In genomic region chr1:112093372-112093694, GRCh38 we compare ENCODE assay signal across 25 cellular contexts.
DNase-seq lines count a peak whose midpoint lies in the region; ATAC-seq, FAIRE-seq and TF ChIP-seq lines count a peak whose summit lies in the region.
"Had no signal": no experiment of that assay in that cellular context is flagged by ENCODE, and none has a peak within 500 bp of the region (broad histone marks: within the 10 kb centered on the region; RNA-seq: fewer than 3 reads in every experiment).

No MANE protein-coding gene starts in this region.

- intact Hi-C loops in HepG2 (cut with micrococcal nuclease; ENCODE audit: unreplicated experiment): no loop called here

- no peak overlapping the region for H3K18ac ChIP-seq in H9 (ENCODE audit: insufficient read length, low read depth, low read length)
- H3K18ac ChIP-seq in H1 (ENCODE audit: extremely low read depth, low read length): 0 out of 2 replicates have a peak overlapping the region, but pooled peaks have one; percentile 1

- ATAC-seq in HepG2: no peak

- H2BK15ac ChIP-seq in H9 (ENCODE audit: low read depth, low read length): no peak overlapping the region
- no peak overlapping the region for H2BK15ac ChIP-seq in H1 (ENCODE audit: low read length)

- H3K27me3 Mint-ChIP-seq in H9 (ENCODE audit: low read depth): peaks cover 19% of the 10 kb centered on the region
- peaks cover 5% of the 10 kb centered on the region for H3K27me3 Mint-ChIP-seq in osteocyte (ENCODE audit: unreplicated experiment)

- H3K9me3 ChIP-seq in H9 (ENCODE audit: control insufficient read depth, low read depth, low read length) (no peaks in the 10 kb centered on the region), H1 (ENCODE audit: insufficient read depth in 2 of 2, low read depth in 1 of 2, low read length in 1 of 2) (no peaks in the 10 kb centered on the region), HepG2 (ENCODE audit: low read length) (no peaks in the 10 kb centered on the region)
- H3K9me3 ChIP-seq: BE2C had no signal

- H2BK5ac ChIP-seq in H9 (ENCODE audit: insufficient read length, low read length) (no peak overlapping the region), H1 (ENCODE audit: low read depth, low read length) (no peak overlapping the region)

- H4K20me1 ChIP-seq in H9 (ENCODE audit: control insufficient read depth, insufficient read depth, insufficient read length) (no peaks in the 10 kb centered on the region), H1 (replicated peaks in 1 of 2; ENCODE audit: control insufficient read depth in 1 of 2, insufficient read depth in 2 of 2, low read length in 2 of 2) (no peaks in the 10 kb centered on the region), HepG2 (ENCODE audit: insufficient read depth, low read length) (no peaks in the 10 kb centered on the region)

- H3K27ac ChIP-seq in H9 (ENCODE audit: insufficient read length, low read depth, low read length) (no peak overlapping the region), H1 (ENCODE audit: low read depth, low read length) (no peak overlapping the region), HepG2 (ENCODE audit: extremely low read length, insufficient read depth, low read length) (no peak overlapping the region)

- no peak overlapping the region for H3K56ac ChIP-seq in H9 (ENCODE audit: insufficient read length, low read depth, low read length)
- H3K56ac ChIP-seq in H1 (replicated peaks; ENCODE audit: insufficient read length, low read depth, low read length): no peak overlapping the region

- POLR2A ChIA-PET in H1 (lab: Charles Lee; ENCODE audit: partially characterized antibody) (interaction anchor here (0.7 to 0.9 kb wide), 2 partner anchors 23 to 41 kb away, joined by 3 to 4 read pairs; no protein-coding TSS in a partner anchor), HepG2 (lab: Yijun Ruan, JAX) (no interaction called here)

- no peak for TF ChIP-seq EP300 in H1 (IDR thresholded peaks at IDR 0.05; ENCODE audit: borderline replicate concordance in 1 of 2, low read depth in 2 of 2, low read length in 2 of 2)
- TF ChIP-seq EP300 in HepG2 (IDR thresholded peaks at IDR 0.05; ENCODE audit: low read depth in 2 of 2, low read length in 2 of 2): no peak
- TF ChIP-seq EP300 in HepG2 (CRISPR knock-in tag; IDR thresholded peaks at IDR 0.05; ENCODE audit: borderline replicate concordance): no peak

- no peaks in the 10 kb centered on the region for H3K23me2 ChIP-seq in H9 (ENCODE audit: insufficient read length, low read depth, low read length, poor library complexity, severe bottlenecking)
- H3K23me2 ChIP-seq in H1 (ENCODE audit: low read depth, low read length): no peaks in the 10 kb centered on the region

- no peaks in the 10 kb centered on the region for H3K79me2 ChIP-seq in H9 (ENCODE audit: insufficient read depth, low read length)
- H3K79me2 ChIP-seq in H1 (ENCODE audit: control insufficient read depth in 1 of 2, insufficient read depth in 2 of 2, low read length in 2 of 2): no peaks in the 10 kb centered on the region
- H3K79me2 ChIP-seq in HepG2 (ENCODE audit: insufficient read depth, low read length): no peaks in the 10 kb centered on the region

- no peaks in the 10 kb centered on the region; a peak in 1 of 7 replicates for H3K36me3 Mint-ChIP-seq in H9 (ENCODE audit: insufficient read depth in 1 of 3, low read depth in 3 of 3)
- no peaks in the 10 kb centered on the region for H3K36me3 Mint-ChIP-seq in osteocyte (ENCODE audit: unreplicated experiment)
- H3K36me3 Mint-ChIP-seq: CD4-positive, CD25-positive, alpha-beta regulatory T cell; CD8-positive, alpha-beta memory T cell; IgD-negative memory B cell had no signal

- no peak overlapping the region for H2BK120ac ChIP-seq in H9 (ENCODE audit: low read depth, low read length, poor library complexity, severe bottlenecking)
- H2BK120ac ChIP-seq in H1 (replicated peaks; ENCODE audit: low read depth, low read length): no peak overlapping the region

- H2AFZ ChIP-seq in H9 (ENCODE audit: low read length) (no peak overlapping the region), H1 (ENCODE audit: low read length) (peak overlapping the region; percentile 1; the same call in 1 of the 2 replicates), HepG2 (ENCODE audit: low read length) (no peak overlapping the region)

- H3T11ph ChIP-seq in H9 (ENCODE audit: low read length): no peak overlapping the region

- TF ChIP-seq POLR2A in H1 (IDR thresholded peaks at IDR 0.05; ENCODE audit: control extremely low read depth in 1 of 2, low read depth in 2 of 2, low read length in 2 of 2) (no peak), HepG2 (IDR thresholded peaks at IDR 0.05; ENCODE audit: insufficient read depth in 1 of 2, low read depth in 2 of 2, low read length in 2 of 2) (no peak)

- H2BK20ac ChIP-seq in H9 (ENCODE audit: low read depth, low read length, poor library complexity, severe bottlenecking) (no peak overlapping the region), H1 (ENCODE audit: low read length) (no peak overlapping the region)

- no TSS peak for BruUV-seq in HepG2 (replicated peaks; lab: Mats Ljungman, UMichigan)

- in situ Hi-C loops in HepG2 (cut with HindIII; ENCODE audit: extremely low pct_ligation_motif_present, low pct_unique_long_range_greater_than_20kb): no loop called here

- H3K27me3 ChIP-seq in H9 (ENCODE audit: insufficient read depth, low read length) (no peaks in the 10 kb centered on the region), H1 (replicated peaks in 1 of 4; ENCODE audit: control insufficient read depth in 3 of 4, extremely low read depth in 1 of 4, insufficient read depth in 3 of 4, low read length in 3 of 4) (no peaks in the 10 kb centered on the region), HepG2 (ENCODE audit: control insufficient read depth in 1 of 2, insufficient read depth in 2 of 2, low read length in 2 of 2) (0 out of 5 replicates have a peak, but pooled peaks cover 0 to 1% of the 10 kb centered on the region in 2 experiments)

- H3K79me1 ChIP-seq in H9 (ENCODE audit: insufficient read depth, low read depth, low read length, poor library complexity, severe bottlenecking) (no peaks in the 10 kb centered on the region), H1 (ENCODE audit: low read depth, low read length) (no peaks in the 10 kb centered on the region)

- H2AK5ac ChIP-seq in H9 (ENCODE audit: insufficient read length, low read length): no peak overlapping the region
- H2AK5ac ChIP-seq in H1 (ENCODE audit: low read depth, low read length): no peak overlapping the region

- H3K9ac ChIP-seq in H9 (ENCODE audit: extremely low read depth, insufficient read length, low read length) (no peak overlapping the region), H1 (replicated peaks in 1 of 4; ENCODE audit: extremely low read depth in 1 of 4, low read depth in 3 of 4, low read length in 3 of 4) (no peak overlapping the region), HepG2 (ENCODE audit: insufficient read depth, low read depth, low read length) (no peak overlapping the region)

- peaks cover 10% of the 10 kb centered on the region; the same call in 1 of the 2 replicates for H3K4me1 ChIP-seq in H9 (ENCODE audit: insufficient read depth, low read length)
- peaks cover 2 to 16% (median 11%) of the 10 kb centered on the region in 4 experiments for H3K4me1 ChIP-seq in H1 (replicated peaks in 1 of 4; ENCODE audit: control insufficient read depth in 3 of 4, insufficient read depth in 4 of 4, low read length in 3 of 4)
- no peaks in the 10 kb centered on the region for H3K4me1 ChIP-seq in HepG2 (ENCODE audit: insufficient read depth, low read length)
- H3K4me1 ChIP-seq: BE2C had no signal

- H4K5ac ChIP-seq in H9 (ENCODE audit: insufficient read length, low read depth, low read length) (no peak overlapping the region), H1 (ENCODE audit: insufficient read length, low read depth, low read length) (no peak overlapping the region)

- H3K4me2 ChIP-seq in H9 (ENCODE audit: insufficient read depth, insufficient read length, low read length) (peak overlapping the region; percentile 4), H1 (ENCODE audit: insufficient read depth in 1 of 2, low read depth in 2 of 2, low read length in 2 of 2) (peak overlapping the region; percentile 37 to 53), HepG2 (ENCODE audit: low read depth, low read length) (no peak overlapping the region)

- H2BK12ac ChIP-seq in H9 (ENCODE audit: insufficient read length, low read depth, low read length) (no peak overlapping the region), H1 (ENCODE audit: low read depth, low read length) (no peak overlapping the region)

- peaks cover 0 to 4% of the 10 kb centered on the region in 2 experiments; a peak in 4 of 5 replicates for H3K9me3 Mint-ChIP-seq in H9
- peaks cover 4% of the 10 kb centered on the region for H3K9me3 Mint-ChIP-seq in osteocyte (ENCODE audit: unreplicated experiment)
- H3K9me3 Mint-ChIP-seq: CD8-positive, alpha-beta memory T cell; IgD-negative memory B cell had no signal

- H3K23ac ChIP-seq in H9 (ENCODE audit: insufficient read length, low read depth, low read length) (no peak overlapping the region), H1 (ENCODE audit: insufficient read length) (no peak overlapping the region)

- TF ChIP-seq CTCF in H9 (conservative IDR thresholded peaks at IDR 0.05): no peak
- TF ChIP-seq CTCF in H1 (IDR thresholded peaks at IDR 0.05; ENCODE audit: control extremely low read depth in 1 of 3, insufficient read depth in 1 of 3, low read depth in 1 of 3, low read length in 3 of 3): no peak
- no peak for TF ChIP-seq CTCF in osteocyte (IDR thresholded peaks at IDR 0.05)
- no peak for TF ChIP-seq CTCF in HepG2 (CRISPR knock-in tag; IDR thresholded peaks at IDR 0.05)

- H4K8ac ChIP-seq in H9 (replicated peaks; ENCODE audit: insufficient read length, low read depth, low read length) (no peak overlapping the region), H1 (ENCODE audit: extremely low read depth, insufficient read depth, low read length) (no peak overlapping the region)

- FAIRE-seq in H1 (lab: Jason Lieb, UNC) (no peak), HepG2 (lab: Jason Lieb, UNC) (no peak)
- FAIRE-seq: A204.1, G401.6, GM12891, HTR-8/SVneo had no signal

- H3K4ac ChIP-seq in H9 (ENCODE audit: low read depth, low read length) (no peak overlapping the region), H1 (replicated peaks; ENCODE audit: insufficient read length, low read depth, low read length) (no peak overlapping the region)

- no CpG with 5 or more reads among the region's 1 CpG for WGBS in H9 (ENCODE audit: extremely low coverage, insufficient read length, low lambda C conversion rate)
- WGBS in H1 (ENCODE audit: extremely low coverage in 1 of 2, insufficient coverage in 1 of 2, insufficient read length in 1 of 2, insufficient replicate concordance in 2 of 2, low coverage in 1 of 2, low lambda C conversion rate in 2 of 2, missing lambda C conversion rate in 1 of 2), 2 experiments: 35% methylated on average over 1 of the region's 1 CpG; no CpG with 5 or more reads in 1 of the 2 experiments
- 0% methylated on average over 1 of the region's 1 CpG for WGBS in HepG2 (ENCODE audit: low lambda C conversion rate)

- H4K91ac ChIP-seq in H9 (ENCODE audit: insufficient read length, low read depth, low read length): no peak overlapping the region
- no peak overlapping the region for H4K91ac ChIP-seq in H1 (replicated peaks; ENCODE audit: insufficient read length, low read length)

- H3K36me3 ChIP-seq in H1 (ENCODE audit: control insufficient read depth in 2 of 4, insufficient read depth in 4 of 4, low read length in 3 of 4) (no peaks in the 10 kb centered on the region), HepG2 (replicated peaks in 1 of 2; ENCODE audit: control insufficient read depth in 1 of 2, insufficient read depth in 2 of 2, low read length in 2 of 2) (no peaks in the 10 kb centered on the region)
- H3K36me3 ChIP-seq: BE2C had no signal

- H3K4me3 ChIP-seq in H1 (ENCODE audit: extremely low read depth in 1 of 4, insufficient read depth in 2 of 4, low read depth in 3 of 4, low read length in 4 of 4) (peak overlapping the region in 1 of 4 experiments; percentile 40; a peak in 2 of 8 replicates), HepG2 (replicated peaks in 1 of 3; ENCODE audit: insufficient read depth in 1 of 3, low read depth in 2 of 3, low read length in 3 of 3) (no peak overlapping the region)

- H3K4me3 Mint-ChIP-seq in H9: peak overlapping the region in 1 of 2 experiments; percentile 41; a peak in 2 of 5 replicates
- H3K4me3 Mint-ChIP-seq in osteocyte (ENCODE audit: unreplicated experiment): no peak overlapping the region
- H3K4me3 Mint-ChIP-seq: CD4-positive, CD25-positive, alpha-beta regulatory T cell; CD8-positive, alpha-beta memory T cell; IgD-negative memory B cell had no signal

- CTCF ChIA-PET in H1 (lab: Charles Lee; ENCODE audit: partially characterized antibody): interaction anchor here (1.3 kb wide), 2 partner anchors 10 to 24 kb away, joined by 4 read pairs; no protein-coding TSS in a partner anchor
- CTCF ChIA-PET in HepG2 (lab: Yijun Ruan, JAX; ENCODE audit: low intra/inter-chr PET ratio, low total read pairs): no interaction called here

- H3K4me1 Mint-ChIP-seq in H9: peaks cover 24 to 30% of the 10 kb centered on the region in 2 experiments
- H3K4me1 Mint-ChIP-seq in osteocyte (ENCODE audit: unreplicated experiment): no peaks in the 10 kb centered on the region
- H3K4me1 Mint-ChIP-seq: CD4-positive, CD25-positive, alpha-beta regulatory T cell; CD8-positive, alpha-beta memory T cell; IgD-negative memory B cell had no signal

- TF ChIP-seq RAD21 in H1 (IDR thresholded peaks at IDR 0.05 in 1 of 2, conservative IDR thresholded peaks at IDR 0.05 in 1 of 2; ENCODE audit: low read depth in 2 of 2, low read length in 2 of 2) (no peak), HepG2 (CRISPR knock-in tag; IDR thresholded peaks at IDR 0.05) (no peak)

- H3K14ac ChIP-seq in H9 (ENCODE audit: insufficient read depth, low read length) (no peak overlapping the region), H1 (ENCODE audit: insufficient read length) (no peak overlapping the region)

- no peak for DNase-seq in H9
- peak; percentile 20 for DNase-seq in NCI-H446 treated with DMSO at 0.1 percent for 48 hours (lab: John Stamatoyannopoulos, UW)
- no peak for DNase-seq in H1 (ENCODE audit: low read depth in 1 of 2, low spot score in 2 of 2)
- DNase-seq in osteocyte (ENCODE audit: extremely low spot score, unreplicated experiment): peak; percentile 7
- no peak for DNase-seq in NCI-H69 (lab: John Stamatoyannopoulos, UW)
- no peak for DNase-seq in HepG2 (ENCODE audit: low spot score)
- DNase-seq in HuH-7.5 (ENCODE audit: low spot score): no peak
- DNase-seq in activated gamma-delta T cell (lab: John Stamatoyannopoulos, UW): no peak
- DNase-seq: ACHN; BE2C; CD4-positive, CD25-positive, alpha-beta regulatory T cell; CD8-positive, alpha-beta memory T cell; COR-L47; DMS 273 treated with DMSO at 0.1 percent for 48 hours; DMS53; DND-41; EL; HCEC 1CT; Kasumi-1; KG1 had no signal

- 0 out of 7 replicates have a peak overlapping the region, but pooled peaks of 2 of the 3 experiments have one; percentile 34 to 45 for H3K27ac Mint-ChIP-seq in H9
- no peak overlapping the region for H3K27ac Mint-ChIP-seq in osteocyte (ENCODE audit: unreplicated experiment)
- H3K27ac Mint-ChIP-seq: CD4-positive, CD25-positive, alpha-beta regulatory T cell; CD8-positive, alpha-beta memory T cell; IgD-negative memory B cell had no signal

Comparison
In these comparisons a context has a peak if more than half of its experiments do, and no peak if none do; other contexts are left out.
1. DNase-seq: peak in NCI-H446 treated with DMSO at 0.1 percent for 48 hours (single experiment) and osteocyte (single experiment); none in H9 (single experiment), H1 (0 of 2), NCI-H69 (single experiment), HepG2 (single experiment), HuH-7.5 (single experiment) and activated gamma-delta T cell (single experiment).